In genomic region chr7:132116369-132116768, GRCh38 we compare ENCODE assay signal across 26 cellular contexts.
A peak's percentile ranks its signal among the peaks of the same experiment; 100 is the strongest.
DNase-seq lines count a peak whose midpoint lies in the region; ATAC-seq, FAIRE-seq and TF ChIP-seq lines count a peak whose summit lies in the region.
"Had no signal": no experiment of that assay in that cellular context is flagged by ENCODE, and none has a peak within 500 bp of the region (broad histone marks: within the 10 kb centered on the region; RNA-seq: fewer than 3 reads in every experiment).

No MANE protein-coding gene starts in this region.

- H4K20me1 ChIP-seq in keratinocyte (ENCODE audit: control insufficient read depth, extremely low read depth, insufficient read depth, low read length): no peaks in the 10 kb centered on the region

- peak; percentile 88 for ATAC-seq in RWPE2 (ENCODE audit: low read depth)
- ATAC-seq in aorta (ENCODE audit: low FRiP score): no peak
- ATAC-seq in HG03342 (IDR thresholded peaks at IDR 0.05; ENCODE audit: unreplicated experiment): no peak
- ATAC-seq: GM23338; heart left ventricle; left lung; naive thymus-derived CD4-positive, alpha-beta T cell; WTC11 had no signal

- H3K4me2 ChIP-seq in keratinocyte (ENCODE audit: control insufficient read depth, extremely low read depth, insufficient read depth, low read depth, low read length): peak overlapping the region; percentile 44
- H3K4me2 ChIP-seq: GM23338 had no signal

- H3K27me3 ChIP-seq in RWPE2 (ENCODE audit: insufficient read depth, poor library complexity, severe bottlenecking): no peaks in the 10 kb centered on the region
- H3K27me3 ChIP-seq in keratinocyte (ENCODE audit: control insufficient read depth, extremely low read depth, insufficient read depth, low read length): no peaks in the 10 kb centered on the region
- H3K27me3 ChIP-seq in prostate gland (replicated peaks; ENCODE audit: insufficient read depth): no peaks in the 10 kb centered on the region
- no peaks in the 10 kb centered on the region for H3K27me3 ChIP-seq in aorta (ENCODE audit: control insufficient read depth in 1 of 2, insufficient read depth in 2 of 2, low read length in 1 of 2)
- H3K27me3 ChIP-seq: heart left ventricle, left lung, suprapubic skin, uterus had no signal

- no peak for TF ChIP-seq CTCF in AG10803 (conservative IDR thresholded peaks at IDR 0.05; ENCODE audit: low read length)
- TF ChIP-seq CTCF in HFFc6 (IDR thresholded peaks at IDR 0.05): no peak
- TF ChIP-seq CTCF in RWPE2 (IDR thresholded peaks at IDR 0.05; ENCODE audit: poor library complexity, severe bottlenecking): no peak
- TF ChIP-seq CTCF in keratinocyte (optimal IDR thresholded peaks at IDR 0.05 in 1 of 3, IDR thresholded peaks at IDR 0.05 in 1 of 3, conservative IDR thresholded peaks at IDR 0.05 in 1 of 3; ENCODE audit: extremely low read depth in 1 of 3, insufficient read depth in 2 of 3, low read length in 3 of 3): no peak
- TF ChIP-seq CTCF in prostate gland (IDR thresholded peaks at IDR 0.05): no peak

- peak overlapping the region; percentile 6; the same call in 1 of the 2 replicates for H3K4me3 Mint-ChIP-seq in HFFc6
- H3K4me3 Mint-ChIP-seq: CD4-positive, CD25-positive, alpha-beta regulatory T cell; GM23338; naive thymus-derived CD4-positive, alpha-beta T cell; WTC11 had no signal

- H3K36me3 Mint-ChIP-seq in HFFc6 (ENCODE audit: low read depth): no peaks in the 10 kb centered on the region
- H3K36me3 Mint-ChIP-seq: CD4-positive, CD25-positive, alpha-beta regulatory T cell; naive thymus-derived CD4-positive, alpha-beta T cell; WTC11 had no signal

- H3K4me1 Mint-ChIP-seq in HFFc6 (ENCODE audit: low read depth): peaks cover 45% of the 10 kb centered on the region
- H3K4me1 Mint-ChIP-seq: CD4-positive, CD25-positive, alpha-beta regulatory T cell had no signal

- H3K9ac ChIP-seq in keratinocyte (ENCODE audit: control insufficient read depth, extremely low read depth, insufficient read depth, low read length): no peak overlapping the region

- H3K79me2 ChIP-seq in keratinocyte (ENCODE audit: control insufficient read depth, insufficient read depth, low read length): no peaks in the 10 kb centered on the region

- intact Hi-C loops in prostate gland (cut with DNase I): no loop called here
- intact Hi-C loops in aorta (cut with DNase I): no loop called here

- H3K4me3 ChIP-seq in AG10803 (ENCODE audit: low read length) (no peak overlapping the region), RWPE2 (ENCODE audit: severe bottlenecking) (no peak overlapping the region), keratinocyte (ENCODE audit: control insufficient read depth in 2 of 3, extremely low read depth in 1 of 3, insufficient read depth in 2 of 3, low read depth in 1 of 3, low read length in 3 of 3) (no peak overlapping the region), prostate gland (no peak overlapping the region), aorta (ENCODE audit: low read length in 2 of 2) (no peak overlapping the region)
- H3K4me3 ChIP-seq: dorsolateral prefrontal cortex, GM23338, heart left ventricle, left lung, suprapubic skin, uterus had no signal

- H3K9me3 ChIP-seq in RWPE2 (ENCODE audit: severe bottlenecking) (no peaks in the 10 kb centered on the region), keratinocyte (ENCODE audit: control insufficient read depth, low read depth, low read length) (no peaks in the 10 kb centered on the region), prostate gland (no peaks in the 10 kb centered on the region), aorta (ENCODE audit: control insufficient read depth, low read length) (no peaks in the 10 kb centered on the region)
- H3K9me3 ChIP-seq: heart left ventricle, left lung, suprapubic skin, uterus had no signal

- DNase-seq in AG10803 (ENCODE audit: low read depth): peak; percentile 21
- DNase-seq in HFFc6: peak; percentile 77
- DNase-seq in RWPE2 (ENCODE audit: low spot score): peak; percentile 75
- peak; percentile 87 for DNase-seq in keratinocyte (ENCODE audit: low read depth, low spot score)
- no peak for DNase-seq in prostate gland (ENCODE audit: low spot score)
- no peak for DNase-seq in midbrain (lab: John Stamatoyannopoulos, UW)
- no peak for DNase-seq in aorta
- DNase-seq: activated naive CD4-positive, alpha-beta T cell treated with anti-CD3 and anti-CD28 coated beads, Interleukin-2, amount 50 U/mL, for 16 hours; anterior cingulate cortex; CD4-positive, CD25-positive, alpha-beta regulatory T cell; dorsolateral prefrontal cortex; heart left ventricle; Kasumi-1; left lung; naive thymus-derived CD4-positive, alpha-beta T cell; NCI-H1048; NCI-H1694 treated with DMSO at 0.1 percent for 48 hours; NCI-H69; occipital lobe; stimulated activated CD4-positive, alpha-beta T cell treated with anti-CD3 and anti-CD28 coated beads, Interleukin-1b, Interleukin-23, amount 100 ng/mL, for 48 hours; uterus had no signal

- 35% methylated on average over 3 of the region's 3 CpGs for WGBS in prostate gland
- WGBS in aorta, 2 donors: 59 to 75% methylated on average over 3 of the region's 3 CpGs

- H3K36me3 ChIP-seq in RWPE2 (ENCODE audit: low read depth) (no peaks in the 10 kb centered on the region), keratinocyte (ENCODE audit: control insufficient read depth in 2 of 2, extremely low read depth in 1 of 2, insufficient read depth in 2 of 2, low read length in 2 of 2) (no peaks in the 10 kb centered on the region), prostate gland (no peaks in the 10 kb centered on the region), aorta (ENCODE audit: control insufficient read depth in 1 of 2, insufficient read depth in 2 of 2, low read length in 1 of 2) (no peaks in the 10 kb centered on the region)
- H3K36me3 ChIP-seq: heart left ventricle, left lung, suprapubic skin, uterus had no signal

- peak overlapping the region; percentile 70 for H3K27ac Mint-ChIP-seq in HFFc6
- H3K27ac Mint-ChIP-seq: CD4-positive, CD25-positive, alpha-beta regulatory T cell; GM23338; naive thymus-derived CD4-positive, alpha-beta T cell; WTC11 had no signal

- dilution Hi-C loops in keratinocyte (cut with MboI; ENCODE audit: extremely low pct_ligation_motif_present, low sequenced_read_pairs): no loop called here

- H3K9me3 Mint-ChIP-seq in HFFc6: no peaks in the 10 kb centered on the region
- H3K9me3 Mint-ChIP-seq: GM23338, WTC11 had no signal

- no peaks in the 10 kb centered on the region for H3K9me1 ChIP-seq in keratinocyte (ENCODE audit: control insufficient read depth, extremely low read depth, insufficient read depth, low read length)

- peaks cover 23% of the 10 kb centered on the region for H3K4me1 ChIP-seq in RWPE2 (ENCODE audit: insufficient read depth, poor library complexity, severe bottlenecking)
- peaks cover 22% of the 10 kb centered on the region for H3K4me1 ChIP-seq in keratinocyte (ENCODE audit: control insufficient read depth, extremely low read depth, insufficient read depth, low read length)
- H3K4me1 ChIP-seq in prostate gland (replicated peaks): no peaks in the 10 kb centered on the region
- no peaks in the 10 kb centered on the region for H3K4me1 ChIP-seq in aorta (ENCODE audit: control insufficient read depth in 1 of 2, insufficient read depth in 2 of 2, low read length in 2 of 2)
- H3K4me1 ChIP-seq: heart left ventricle, left lung, suprapubic skin, uterus had no signal

- FAIRE-seq in keratinocyte (lab: Jason Lieb, UNC): peak; percentile 72
- FAIRE-seq: GM18507 had no signal

- no peaks in the 10 kb centered on the region; the same call in 1 of the 2 replicates for H3K27me3 Mint-ChIP-seq in HFFc6 (ENCODE audit: insufficient read depth)

- no peak for TF ChIP-seq POLR2A in prostate gland (IDR thresholded peaks at IDR 0.05)

- no peak overlapping the region for H2AFZ ChIP-seq in keratinocyte (ENCODE audit: control insufficient read depth, low read length)
- H2AFZ ChIP-seq: GM23338 had no signal

- H3K27ac ChIP-seq in RWPE2 (ENCODE audit: poor library complexity, severe bottlenecking): peak overlapping the region; percentile 95
- peak overlapping the region; percentile 61 for H3K27ac ChIP-seq in keratinocyte (ENCODE audit: control insufficient read depth, insufficient read depth, low read length)
- no peak overlapping the region for H3K27ac ChIP-seq in prostate gland
- no peak overlapping the region for H3K27ac ChIP-seq in aorta (ENCODE audit: low read depth in 1 of 2, low read length in 2 of 2)
- H3K27ac ChIP-seq: dorsolateral prefrontal cortex, heart left ventricle, left lung, suprapubic skin, uterus had no signal

Comparison
In these comparisons a context has a peak if more than half of its experiments do, and no peak if none do; other contexts are left out.
1. DNase-seq: peak in AG10803 (single experiment), HFFc6 (single experiment), RWPE2 (single experiment) and keratinocyte (single experiment); none in prostate gland (single experiment), midbrain (single experiment) and aorta (0 of 2).
2. H3K27ac ChIP-seq: peak in RWPE2 (single experiment) and keratinocyte (single experiment); none in prostate gland (0 of 2) and aorta (0 of 2).